8 cellular contexts compared by ENCODE assay signal in the genomic region with DNA sequence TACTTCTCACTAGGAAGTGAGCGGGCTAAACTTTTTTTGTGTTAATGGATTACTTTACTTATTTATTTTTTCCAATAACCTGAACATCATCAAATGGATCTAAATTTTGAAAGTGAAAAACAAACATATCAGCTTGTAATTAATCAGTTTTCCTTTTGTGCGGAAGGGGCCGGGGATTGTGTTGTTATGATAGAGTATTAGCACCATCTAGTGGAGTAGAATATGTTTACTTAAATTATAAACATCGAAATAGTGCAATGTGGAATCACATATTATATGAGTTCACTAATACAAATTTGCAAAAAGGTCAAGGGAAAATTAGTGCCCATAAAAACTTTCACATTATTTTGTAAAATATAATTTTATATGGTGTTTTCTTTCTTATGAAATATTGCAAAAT. TPM values are rescaled to one million over a fixed set of nuclear protein-coding genes. Genes with fewer than 3 reads are reported as not detected.
DNase-seq lines count a peak whose midpoint lies in the region; TF ChIP-seq lines count a peak whose summit lies in the region.

No MANE protein-coding gene starts in this region.

- H3K4me3 ChIP-seq in HEK293 (ENCODE audit: low read depth, low read length) = no peak overlapping the region
- H3K4me3 ChIP-seq in SU-DHL-6 (ENCODE audit: insufficient read depth, low read length, poor library complexity, severe bottlenecking) = no peak overlapping the region
- peak overlapping the region in 1 of 2 donors; percentile 42 for H3K4me3 ChIP-seq in foreskin fibroblast (ENCODE audit: low read depth in 1 of 2, low read length in 2 of 2)
- H3K4me3 ChIP-seq in prostate gland = no peak overlapping the region

- intact Hi-C loops in prostate gland (cut with DNase I) = loop anchor here (2.0 to 5.0 kb wide), 2 partner anchors 306 to 514 kb away; no protein-coding TSS in a partner anchor

- TF ChIP-seq POLR2A in prostate gland (IDR thresholded peaks at IDR 0.05) = no peak

- H3K4me2 ChIP-seq in SU-DHL-6 (ENCODE audit: low read depth, low read length, poor library complexity, severe bottlenecking) = peak overlapping the region; percentile 61

- H3K79me2 ChIP-seq in SU-DHL-6 (ENCODE audit: insufficient read depth, low read length) = no peaks in the 10 kb centered on the region

- no peaks in the 10 kb centered on the region for H4K20me1 ChIP-seq in SU-DHL-6 (ENCODE audit: low read depth, low read length)

- H2AFZ ChIP-seq in SU-DHL-6 (ENCODE audit: low read depth, low read length, severe bottlenecking) = peak overlapping the region; percentile 68

- 11% methylated on average over 4 of the region's 4 CpGs for WGBS in prostate gland

- H3K36me3 ChIP-seq in HEK293 (ENCODE audit: control insufficient read depth in 2 of 2, insufficient read depth in 1 of 2, low read length in 2 of 2) (no peaks in the 10 kb centered on the region), SU-DHL-6 (ENCODE audit: low read length) (no peaks in the 10 kb centered on the region), prostate gland (no peaks in the 10 kb centered on the region)

- peak; percentile 53 for DNase-seq in SIG-M5 treated with dmso at 0.1 percent for 504 hours (lab: John Stamatoyannopoulos, UW; ENCODE audit: unreplicated experiment)
- DNase-seq in SIG-M5 (lab: John Stamatoyannopoulos, UW) = no peak
- peak; percentile 31 for DNase-seq in MV-4-11 (lab: John Stamatoyannopoulos, UW)
- peak in 1 of 2 donors; percentile 66 for DNase-seq in foreskin fibroblast
- no peak for DNase-seq in prostate gland (ENCODE audit: low spot score)
- DNase-seq in ecto neural progenitor cell (ENCODE audit: low spot score) = no peak

- H3K27ac ChIP-seq in HEK293 (ENCODE audit: extremely low read depth, low read depth, low read length) (no peak overlapping the region), SU-DHL-6 (ENCODE audit: low read depth, low read length) (no peak overlapping the region), prostate gland (no peak overlapping the region)

- POLR2A ChIA-PET in HEK293 (lab: Yijun Ruan, JAX) = no interaction called here

- H3K27me3 ChIP-seq in SU-DHL-6 (ENCODE audit: low read length) (no peaks in the 10 kb centered on the region), prostate gland (replicated peaks; ENCODE audit: insufficient read depth) (no peaks in the 10 kb centered on the region)

- H3K9ac ChIP-seq in SU-DHL-6 (ENCODE audit: low read length) = no peak overlapping the region

- CTCF ChIA-PET in HEK293 (lab: Yijun Ruan, JAX) = interaction anchor here (0.5 to 1.7 kb wide), 16 partner anchors 11 to 1167 kb away, joined by 3 to 21 read pairs (median 3); no protein-coding TSS in a partner anchor

- no peaks in the 10 kb centered on the region for H3K9me2 ChIP-seq in SU-DHL-6 (replicated peaks; ENCODE audit: insufficient read depth, low read length)

- H3K9me3 ChIP-seq in HEK293 (ENCODE audit: control insufficient read depth, insufficient read depth, low read depth, low read length) (no peaks in the 10 kb centered on the region), SU-DHL-6 (ENCODE audit: insufficient read depth, low read length) (no peaks in the 10 kb centered on the region), prostate gland (no peaks in the 10 kb centered on the region)

- no peaks in the 10 kb centered on the region for H3F3A ChIP-seq in SU-DHL-6 (ENCODE audit: insufficient read depth)

- TF ChIP-seq CTCF in HEK293 (tag by site-specific recombination; IDR thresholded peaks at IDR 0.05) = 0 out of 2 replicates have a peak, but pooled peaks have one; percentile 11
- TF ChIP-seq CTCF in SU-DHL-6 (IDR thresholded peaks at IDR 0.05; ENCODE audit: insufficient read depth, low read length, poor library complexity, severe bottlenecking) = peak; percentile 18
- TF ChIP-seq CTCF in foreskin fibroblast (IDR thresholded peaks at IDR 0.05; ENCODE audit: low read depth, low read length) = peak; percentile 6
- peak in 3 of 4 experiments; percentile 51 to 78 (median 77) for TF ChIP-seq CTCF in prostate gland (IDR thresholded peaks at IDR 0.05)

- no peaks in the 10 kb centered on the region for H3K4me1 ChIP-seq in HEK293 (ENCODE audit: control insufficient read depth, insufficient read depth, low read length)
- H3K4me1 ChIP-seq in prostate gland (replicated peaks) = no peaks in the 10 kb centered on the region

TF ChIP-seq in HEK293, 187 proteins besides CTCF, POLR2A, EP300 and RAD21:
- TF ChIP-seq ZNF521 (tag by site-specific recombination; IDR thresholded peaks at IDR 0.05) (no peak), MEIS1 (CRISPR knock-in tag; IDR thresholded peaks at IDR 0.05; ENCODE audit: borderline replicate concordance) (no peak), KLF16 (tag by site-specific recombination; IDR thresholded peaks at IDR 0.05) (no peak), PRDM1 (tag by site-specific recombination; IDR thresholded peaks at IDR 0.05) (peak; percentile 40; the same call in 1 of the 2 replicates), ZNF654 (tag by site-specific recombination; IDR thresholded peaks at IDR 0.05; ENCODE audit: low read depth) (peak; percentile 86), SCRT1 (tag by site-specific recombination; IDR thresholded peaks at IDR 0.05; ENCODE audit: borderline replicate concordance) (no peak), ZNF211 (tag by site-specific recombination; IDR thresholded peaks at IDR 0.05; ENCODE audit: low read depth) (no peak)

RNA-seq across cellular contexts. Expression of gene CFH, which starts 9.1 kb away (rescaled TPM):
- total RNA-seq in prostate gland = 10 to 100 TPM; 23.5 to 31.5 TPM

RNA-seq across cellular contexts. Expression of gene KCNT2, which starts 52.7 kb away (rescaled TPM):
- 1 to 10 TPM; 1.2 to 1.9 TPM for total RNA-seq in prostate gland

Comparison
In these comparisons a context has a peak if more than half of its experiments do, and no peak if none do; other contexts are left out.
1. DNase-seq: peak in SIG-M5 treated with dmso at 0.1 percent for 504 hours (single experiment) and MV-4-11 (single experiment); none in SIG-M5 (single experiment), prostate gland (single experiment) and ecto neural progenitor cell (single experiment).
2. CTCF ChIP-seq: peak in every context shown above with its lines; median percentile 77 in prostate gland; 18 in SU-DHL-6; 11 in HEK293; 6 in foreskin fibroblast.